16 cellular contexts compared by ENCODE assay signal in the genomic region with DNA sequence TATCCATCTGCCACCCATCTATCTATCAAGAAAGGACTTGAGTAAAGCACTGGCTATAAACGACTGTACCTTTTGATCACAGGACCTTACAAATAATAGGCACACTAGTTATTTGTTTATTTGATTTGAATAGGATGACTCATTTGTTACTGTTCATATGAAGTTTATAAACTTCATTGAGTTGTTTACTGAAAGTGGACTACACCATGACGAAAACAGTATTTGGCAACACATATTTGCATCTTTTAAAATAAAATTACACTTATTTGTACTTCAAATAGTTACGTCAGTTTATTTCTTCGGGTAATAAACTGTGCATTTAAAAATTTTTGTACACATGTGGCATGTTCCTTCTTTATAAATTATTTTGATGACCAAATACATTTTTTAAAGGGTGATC.
A peak's percentile ranks its signal among the peaks of the same experiment; 100 is the strongest.
DNase-seq lines count a peak whose midpoint lies in the region; ATAC-seq and TF ChIP-seq lines count a peak whose summit lies in the region.
"Had no signal": no experiment of that assay in that cellular context is flagged by ENCODE, and none has a peak within 500 bp of the region (broad histone marks: within the 10 kb centered on the region; RNA-seq: fewer than 3 reads in every experiment).

No MANE protein-coding gene starts in this region.

- no peak for ATAC-seq in thoracic aorta (ENCODE audit: insufficient number of reproducible peaks, low FRiP score, low read depth)
- no peak for ATAC-seq in GM18520 (IDR thresholded peaks at IDR 0.05; ENCODE audit: unreplicated experiment)
- no peak for ATAC-seq in GM18873 (IDR thresholded peaks at IDR 0.05; ENCODE audit: low FRiP score, unreplicated experiment)

- H3K4me1 ChIP-seq in muscle layer of colon (ENCODE audit: insufficient read depth, low read length) (peaks cover 14% of the 10 kb centered on the region), thoracic aorta (ENCODE audit: control insufficient read depth in 1 of 2, low read depth in 2 of 2) (peaks cover 10 to 22% of the 10 kb centered on the region in 2 donors), HAP-1 (peaks cover 8% of the 10 kb centered on the region)

- no peak for DNase-seq in MG63
- DNase-seq in caudate nucleus (lab: John Stamatoyannopoulos, UW) = no peak
- no peak for DNase-seq in thoracic aorta (ENCODE audit: low spot score)
- no peak for DNase-seq in DMS 273 (lab: John Stamatoyannopoulos, UW; ENCODE audit: unreplicated experiment)
- no peak for DNase-seq in HAP-1 (ENCODE audit: low spot score in 2 of 2)
- DNase-seq: activated CD4-positive, alpha-beta T cell treated with anti-CD3 and anti-CD28 coated beads for 4 hours; activated CD8-positive, alpha-beta memory T cell treated with anti-CD3 and anti-CD28 coated beads, Interleukin-2, amount 50 U/mL, for 48 hours; activated naive CD4-positive, alpha-beta T cell treated with anti-CD3 and anti-CD28 coated beads for 36 hours; immature natural killer cell; NCI-H187; stimulated activated naive CD8-positive, alpha-beta T cell treated with anti-CD3 and anti-CD28 coated beads, Interleukin-15, Interleukin-2, amounts not matched to agents 100 U/mL and 50 U/mL, for 24 hours; T1000 had no signal

- in situ Hi-C loops in HAP-1 (cut with MboI; ENCODE audit: low sequenced_read_pairs) = no loop called here

- H3K36me3 ChIP-seq in MG63 (peaks cover 9% of the 10 kb centered on the region), muscle layer of colon (ENCODE audit: insufficient read depth, low read length) (peaks cover 6% of the 10 kb centered on the region), thoracic aorta (peaks cover 4% of the 10 kb centered on the region), HAP-1 (replicated peaks) (no peaks in the 10 kb centered on the region)

- H3K9ac ChIP-seq in muscle layer of colon (ENCODE audit: low read length) = peak overlapping the region; percentile 66
- H3K9ac ChIP-seq: KMS-11 had no signal

- H3K27me3 ChIP-seq in MG63 = no peaks in the 10 kb centered on the region
- no peaks in the 10 kb centered on the region for H3K27me3 ChIP-seq in muscle layer of colon (ENCODE audit: control insufficient read depth in 1 of 2, insufficient read depth in 2 of 2, low read length in 2 of 2)
- no peaks in the 10 kb centered on the region for H3K27me3 ChIP-seq in thoracic aorta (replicated peaks; ENCODE audit: insufficient read depth)
- H3K27me3 ChIP-seq in HAP-1 (ENCODE audit: low read depth) = peaks cover 11% of the 10 kb centered on the region

- H3K27ac ChIP-seq in caudate nucleus (ENCODE audit: low read depth, low read length) (peak overlapping the region; percentile 71), muscle layer of colon (ENCODE audit: low read depth, low read length) (no peak overlapping the region), thoracic aorta (peak overlapping the region; percentile 95 to 97)
- H3K27ac ChIP-seq: KMS-11 had no signal

- H3K4me3 ChIP-seq in MG63 (peak overlapping the region; percentile 87; the same call in 1 of the 2 replicates), muscle layer of colon (ENCODE audit: low read depth in 1 of 2, low read length in 2 of 2) (no peak overlapping the region), thoracic aorta (peak overlapping the region; percentile 85), HAP-1 (no peak overlapping the region)

- TF ChIP-seq CTCF in thoracic aorta (IDR thresholded peaks at IDR 0.05) = no peak

- H3K9me3 ChIP-seq in MG63 = no peaks in the 10 kb centered on the region
- no peaks in the 10 kb centered on the region for H3K9me3 ChIP-seq in muscle layer of colon (ENCODE audit: low read length)
- H3K9me3 ChIP-seq in thoracic aorta = no peaks in the 10 kb centered on the region
- H3K9me3 ChIP-seq in HAP-1 = peaks cover 3% of the 10 kb centered on the region; the same call in 1 of the 2 replicates

Comparison
In these comparisons a context has a peak if more than half of its experiments do, and no peak if none do; other contexts are left out.
1. H3K4me3 ChIP-seq: peak in MG63 (single experiment) and thoracic aorta (single experiment); none in muscle layer of colon (0 of 2) and HAP-1 (single experiment).